ENCODE assay signal across 27 cellular contexts in genomic region chr20:45181639-45182038, GRCh38. TPM values are rescaled to one million over a fixed set of nuclear protein-coding genes. Genes with fewer than 3 reads are reported as not detected.
DNase-seq lines count a peak whose midpoint lies in the region; ATAC-seq and TF ChIP-seq lines count a peak whose summit lies in the region.
"Had no signal": no experiment of that assay in that cellular context is flagged by ENCODE, and none has a peak within 500 bp of the region (broad histone marks: within the 10 kb centered on the region; RNA-seq: fewer than 3 reads in every experiment).

No MANE protein-coding gene starts in this region.

- no peak overlapping the region for H3K27ac ChIP-seq in HEK293 (ENCODE audit: extremely low read depth, low read depth, low read length)
- H3K27ac ChIP-seq: SJSA1, testis, uterus had no signal

- POLR2A ChIA-PET in HEK293 (lab: Yijun Ruan, JAX): interaction anchor here (0.5 kb wide), 1 partner anchor 272 kb away, joined by 3 read pairs; no protein-coding TSS in a partner anchor

- H3K9me3 Mint-ChIP-seq in effector memory CD8-positive, alpha-beta T cell: no peaks in the 10 kb centered on the region
- H3K9me3 Mint-ChIP-seq: immature natural killer cell had no signal

- H3K9me3 ChIP-seq in HEK293 (ENCODE audit: control insufficient read depth, insufficient read depth, low read depth, low read length): no peaks in the 10 kb centered on the region
- H3K9me3 ChIP-seq: HAP-1, SJSA1, testis, uterus had no signal

- no peaks in the 10 kb centered on the region for H3K4me1 ChIP-seq in HEK293 (ENCODE audit: control insufficient read depth, insufficient read depth, low read length)
- H3K4me1 ChIP-seq: HAP-1, SJSA1, testis, uterus had no signal

- no peak overlapping the region for H3K4me3 Mint-ChIP-seq in effector memory CD8-positive, alpha-beta T cell
- H3K4me3 Mint-ChIP-seq: CD4-positive, CD25-positive, alpha-beta regulatory T cell; immature natural killer cell had no signal

- H3K27ac Mint-ChIP-seq in effector memory CD8-positive, alpha-beta T cell: no peak overlapping the region
- H3K27ac Mint-ChIP-seq: CD4-positive, CD25-positive, alpha-beta regulatory T cell; immature natural killer cell; progenitor cell of endocrine pancreas had no signal

- ATAC-seq in GM18870 (IDR thresholded peaks at IDR 0.05; ENCODE audit: unreplicated experiment): no peak
- ATAC-seq in effector memory CD8-positive, alpha-beta T cell (replicated peaks): no peak
- no peak for ATAC-seq in HG02759 (IDR thresholded peaks at IDR 0.05; ENCODE audit: unreplicated experiment)
- ATAC-seq: esophagus mucosa; stimulated activated naive CD8-positive, alpha-beta T cell treated with anti-CD3 and anti-CD28 coated beads, Interleukin-15, Interleukin-2, amounts not matched to agents 100 U/mL and 50 U/mL, for 24 hours had no signal

- peak; percentile 58 for DNase-seq in EH (ENCODE audit: low read depth)
- DNase-seq in RPMI7951 (ENCODE audit: low read depth): peak; percentile 88
- DNase-seq in foreskin fibroblast: peak; percentile 24 to 57
- DNase-seq in stimulated activated CD4-positive, alpha-beta T cell treated with anti-CD3 and anti-CD28 coated beads, Interleukin-4, amount 100 ng/mL, for 4 hours: no peak
- no peak for DNase-seq in effector memory CD8-positive, alpha-beta T cell
- DNase-seq: activated CD4-positive, alpha-beta T cell treated with anti-CD3 and anti-CD28 coated beads, Interleukin-2, amount 50 U/mL, for 4 hours; activated naive CD4-positive, alpha-beta T cell treated with anti-CD3 and anti-CD28 coated beads, Interleukin-2, amount 50 U/mL, for 16 hours; CD4-positive, CD25-positive, alpha-beta regulatory T cell; effector memory CD4-positive, alpha-beta T cell; GDM1; hypothalamus; immature natural killer cell; KG1; NCI-H146; NCI-H526; RPMI8226; stimulated activated naive CD8-positive, alpha-beta T cell treated with anti-CD3 and anti-CD28 coated beads, Interleukin-15, Interleukin-2, amounts not matched to agents 100 U/mL and 50 U/mL, for 24 hours; T-helper 1 cell; testis; uterus had no signal

- H3K27me3 Mint-ChIP-seq in effector memory CD8-positive, alpha-beta T cell: peaks cover 8 to 45% of the 10 kb centered on the region in 2 donors
- H3K27me3 Mint-ChIP-seq: progenitor cell of endocrine pancreas had no signal

- H3K4me3 ChIP-seq in HEK293 (ENCODE audit: low read depth, low read length): no peak overlapping the region
- no peak overlapping the region for H3K4me3 ChIP-seq in foreskin fibroblast (ENCODE audit: low read depth in 1 of 2, low read length in 2 of 2)
- H3K4me3 ChIP-seq: HAP-1, SJSA1, testis, uterus had no signal

- H3K4me1 Mint-ChIP-seq in effector memory CD8-positive, alpha-beta T cell (ENCODE audit: low read depth in 2 of 2): no peaks in the 10 kb centered on the region
- H3K4me1 Mint-ChIP-seq: immature natural killer cell had no signal

- TF ChIP-seq CTCF in HEK293 (tag by site-specific recombination; IDR thresholded peaks at IDR 0.05) (no peak), foreskin fibroblast (IDR thresholded peaks at IDR 0.05; ENCODE audit: low read depth, low read length) (no peak)

- no peaks in the 10 kb centered on the region for H3K36me3 Mint-ChIP-seq in effector memory CD8-positive, alpha-beta T cell (ENCODE audit: insufficient read depth)
- H3K36me3 Mint-ChIP-seq: CD4-positive, CD25-positive, alpha-beta regulatory T cell; immature natural killer cell had no signal

- no peaks in the 10 kb centered on the region for H3K36me3 ChIP-seq in HEK293 (ENCODE audit: control insufficient read depth in 2 of 2, insufficient read depth in 1 of 2, low read length in 2 of 2)
- H3K36me3 ChIP-seq: HAP-1, SJSA1, uterus had no signal

- CTCF ChIA-PET in HEK293 (lab: Yijun Ruan, JAX): interaction anchor here (1.0 kb wide), 2 partner anchors 9 to 86 kb away, joined by 3 read pairs; no protein-coding TSS in a partner anchor

TF ChIP-seq in HEK293, 187 proteins besides CTCF, POLR2A, EP300 and RAD21:
- TF ChIP-seq ZNF121 (tag by site-specific recombination; IDR thresholded peaks at IDR 0.05) (no peak), ZNF335 (tag by site-specific recombination; conservative IDR thresholded peaks at IDR 0.05) (peak; percentile 72)

RNA-seq across cellular contexts. Expression of gene PI3, which starts 6.9 kb away (rescaled TPM):
- total RNA-seq in RPMI7951 (2014; rRNA removed; shearing (Covaris generic)): not detected in 2 replicates
- total RNA-seq: CD4-positive, CD25-positive, alpha-beta regulatory T cell; progenitor cell of endocrine pancreas; SJSA1; uterus had no signal

RNA-seq across cellular contexts. Expression of gene SEMG1, which starts 25.2 kb away (rescaled TPM):
- not detected in 2 replicates for total RNA-seq in RPMI7951 (2014; rRNA removed; shearing (Covaris generic))
- total RNA-seq: CD4-positive, CD25-positive, alpha-beta regulatory T cell; esophagus mucosa; progenitor cell of endocrine pancreas; SJSA1; testis; uterus had no signal

RNA-seq across cellular contexts. Expression of gene SEMG2, which starts 39.5 kb away (rescaled TPM):
- not detected in 2 replicates for total RNA-seq in RPMI7951 (2014; rRNA removed; shearing (Covaris generic))
- total RNA-seq: CD4-positive, CD25-positive, alpha-beta regulatory T cell; esophagus mucosa; progenitor cell of endocrine pancreas; SJSA1; testis; uterus had no signal

RNA-seq across cellular contexts. Expression of gene WFDC12, which starts 57.4 kb away (rescaled TPM):
- not detected in 2 replicates for total RNA-seq in RPMI7951 (2014; rRNA removed; shearing (Covaris generic))
- total RNA-seq: CD4-positive, CD25-positive, alpha-beta regulatory T cell; progenitor cell of endocrine pancreas; SJSA1; testis; uterus had no signal

Comparison
In these comparisons a context has a peak if more than half of its experiments do, and no peak if none do; other contexts are left out.
1. DNase-seq: peak in EH (single experiment), RPMI7951 (single experiment) and foreskin fibroblast (2 of 2); none in stimulated activated CD4-positive, alpha-beta T cell treated with anti-CD3 and anti-CD28 coated beads, Interleukin-4, amount 100 ng/mL, for 4 hours (0 of 2) and effector memory CD8-positive, alpha-beta T cell (0 of 3).